Comparison of ENCODE assay signal across 2 cellular contexts in genomic region chr6:37115236-37115894, GRCh38.
TF ChIP-seq lines count a peak whose summit lies in the region.

No MANE protein-coding gene starts in this region.

TF ChIP-seq in K562, 482 proteins besides CTCF, POLR2A, EP300 and RAD21:
- peak; percentile 59; the same call in 1 of the 2 replicates for TF ChIP-seq SPI1 (IDR thresholded peaks at IDR 0.05; ENCODE audit: borderline replicate concordance, low read depth, low read length)
- TF ChIP-seq KDM5B (IDR thresholded peaks at IDR 0.05; ENCODE audit: insufficient replicate concordance, low read depth, low read length) = no peak
- TF ChIP-seq ATF7 (IDR thresholded peaks at IDR 0.05) = 0 out of 2 replicates have a peak, but pooled peaks have one; percentile 12
- TF ChIP-seq TRIM25 (IDR thresholded peaks at IDR 0.05; ENCODE audit: borderline replicate concordance) = no peak
TF ChIP-seq in K562: peak in this region for 2.

TF ChIP-seq in SK-N-SH treated with all-trans-retinoic acid at 6 μM for 48 hours, 23 proteins besides CTCF, POLR2A, EP300 and RAD21:
- no peak for TF ChIP-seq ZNF565 (CRISPR knock-in tag; conservative IDR thresholded peaks at IDR 0.05; ENCODE audit: low read depth)
- TF ChIP-seq ARNTL (CRISPR knock-in tag; IDR thresholded peaks at IDR 0.05; ENCODE audit: borderline replicate concordance, low read depth) = no peak
- no peak for TF ChIP-seq CSDC2 (CRISPR knock-in tag; IDR thresholded peaks at IDR 0.05)
- TF ChIP-seq CSRNP3 (CRISPR knock-in tag; IDR thresholded peaks at IDR 0.05) = no peak
- TF ChIP-seq ZFP3 (CRISPR knock-in tag; IDR thresholded peaks at IDR 0.05) = no peak
- no peak for TF ChIP-seq ZFP30 (CRISPR knock-in tag; IDR thresholded peaks at IDR 0.05)
- TF ChIP-seq BACH2 (CRISPR knock-in tag; IDR thresholded peaks at IDR 0.05; ENCODE audit: borderline replicate concordance) = no peak
- TF ChIP-seq TCF4 (CRISPR knock-in tag; IDR thresholded peaks at IDR 0.05; ENCODE audit: borderline replicate concordance) = no peak
- no peak for TF ChIP-seq CREB5 (CRISPR knock-in tag; IDR thresholded peaks at IDR 0.05; ENCODE audit: low read depth)
- TF ChIP-seq SNAI2 (CRISPR knock-in tag; IDR thresholded peaks at IDR 0.05) = no peak
- TF ChIP-seq POU6F1 (CRISPR knock-in tag; IDR thresholded peaks at IDR 0.05; ENCODE audit: borderline replicate concordance, low read depth) = no peak
- TF ChIP-seq ZNF70 (CRISPR knock-in tag; IDR thresholded peaks at IDR 0.05) = no peak
- no peak for TF ChIP-seq ZC3H10 (CRISPR knock-in tag; IDR thresholded peaks at IDR 0.05)
- TF ChIP-seq OSR1 (CRISPR knock-in tag; IDR thresholded peaks at IDR 0.05) = no peak
- TF ChIP-seq GLIS3 (CRISPR knock-in tag; IDR thresholded peaks at IDR 0.05) = no peak
- TF ChIP-seq RARB (CRISPR knock-in tag; IDR thresholded peaks at IDR 0.05) = no peak
